32 cellular contexts compared by ENCODE assay signal in genomic region chr5:65912311-65912710, GRCh38. TPM values are rescaled to one million over a fixed set of nuclear protein-coding genes. Genes with fewer than 3 reads are reported as not detected.
A peak's percentile ranks its signal among the peaks of the same experiment; 100 is the strongest.
DNase-seq lines count a peak whose midpoint lies in the region; ATAC-seq, FAIRE-seq and TF ChIP-seq lines count a peak whose summit lies in the region.
"Had no signal": no experiment of that assay in that cellular context is flagged by ENCODE, and none has a peak within 500 bp of the region (broad histone marks: within the 10 kb centered on the region; RNA-seq: fewer than 3 reads in every experiment).

No MANE protein-coding gene starts in this region.

- TF ChIP-seq POLR2A in K562 (conservative IDR thresholded peaks at IDR 0.05): no peak

- no peak for TF ChIP-seq EP300 in K562 (IDR thresholded peaks at IDR 0.05; ENCODE audit: low read length)

- no peak overlapping the region for H3K14ac ChIP-seq in trophoblast cell (ENCODE audit: low read length)

- no peak overlapping the region for H2BK5ac ChIP-seq in trophoblast cell (ENCODE audit: low read depth, low read length, poor library complexity)

- intact Hi-C loops in K562 (cut with micrococcal nuclease): no loop called here

- H3K9me1 ChIP-seq in K562 (ENCODE audit: control insufficient read depth, insufficient read depth, low read length): no peaks in the 10 kb centered on the region

- no peaks in the 10 kb centered on the region for H3K79me1 ChIP-seq in trophoblast cell (ENCODE audit: low read length)

- H4K8ac ChIP-seq in trophoblast cell (ENCODE audit: low read depth, low read length): no peak overlapping the region

- 0 out of 2 replicates have a peak, but pooled peaks cover 2% of the 10 kb centered on the region for H3K4me1 ChIP-seq in Karpas-422 (ENCODE audit: low read length)
- no peaks in the 10 kb centered on the region; a peak in 1 of 5 replicates for H3K4me1 ChIP-seq in K562 (replicated peaks in 1 of 2; ENCODE audit: control insufficient read depth in 2 of 2, insufficient read depth in 2 of 2, low read length in 2 of 2)
- no peaks in the 10 kb centered on the region for H3K4me1 ChIP-seq in trophoblast cell (ENCODE audit: control insufficient read depth in 1 of 2, insufficient read depth in 2 of 2, low read length in 2 of 2)
- H3K4me1 ChIP-seq: BE2C had no signal

- in situ Hi-C loops in K562 (cut with MboI): no loop called here

- WGBS in K562 (ENCODE audit: insufficient coverage, low coverage, missing lambda C conversion rate): 61% methylated on average over 3 of the region's 3 CpGs
- no CpG with 5 or more reads among the region's 3 CpGs for WGBS in trophoblast cell (ENCODE audit: extremely low coverage, insufficient coverage, insufficient read length)

- no peak for TF ChIP-seq RAD21 in K562 (CRISPR knock-in tag; conservative IDR thresholded peaks at IDR 0.05 in 1 of 2, IDR thresholded peaks at IDR 0.05 in 1 of 2)

- H3K9me3 ChIP-seq in Karpas-422 (ENCODE audit: low read length) (no peaks in the 10 kb centered on the region), K562 (replicated peaks; ENCODE audit: control insufficient read depth, insufficient read depth, low read depth, low read length) (no peaks in the 10 kb centered on the region), trophoblast cell (ENCODE audit: insufficient read depth, low read depth, low read length) (no peaks in the 10 kb centered on the region)
- H3K9me3 ChIP-seq: A549; BE2C; BLaER1; BLaER1 treated with 17β-estradiol and CSF1 and Interleukin-3, amounts not matched to agents 10 nM and 100 nM; Caco-2 had no signal

- no peak overlapping the region for H3K4me3 ChIP-seq in Karpas-422 (ENCODE audit: low read length)
- H3K4me3 ChIP-seq in K562: no peak overlapping the region
- no peak overlapping the region for H3K4me3 ChIP-seq in trophoblast cell (ENCODE audit: low read depth, low read length)
- H3K4me3 ChIP-seq: A549; BLaER1; BLaER1 treated with 17β-estradiol and CSF1 and Interleukin-3, amounts not matched to agents 10 nM and 100 nM had no signal

- no peak overlapping the region for H4K12ac ChIP-seq in trophoblast cell (ENCODE audit: low read depth, low read length)

- no peak overlapping the region for H3K18ac ChIP-seq in trophoblast cell (ENCODE audit: low read length)

- CTCF ChIA-PET in K562 (lab: Yijun Ruan, JAX; ENCODE audit: low intra/inter-chr PET ratio): no interaction called here

- POLR2A ChIA-PET in K562 (lab: Yijun Ruan, JAX): no interaction called here

- DNase-seq in Karpas-422 (peak; percentile 38), K562 (ENCODE audit: extremely low read depth in 1 of 4, low spot score in 3 of 4) (no peak), trophoblast cell (peak; percentile 61 to 77), retina (no peak)
- DNase-seq: 8988T; ACHN; AML-193; BE2C; C1 segment of cervical spinal cord; Caco-2; Calu3; CD4-positive, alpha-beta memory T cell; CD4-positive, alpha-beta T cell; CD4-positive, CD25-positive, alpha-beta regulatory T cell; CD8-positive, alpha-beta memory T cell; CD8-positive, alpha-beta T cell; COR-L47; DMS 273 treated with DMSO at 0.1 percent for 48 hours; DMS153; DMS53; DMS79; DMS79 treated with DMSO at 0.1 percent for 48 hours; DND-41; EL had no signal

- no peak for FAIRE-seq in K562 (lab: Jason Lieb, UNC)
- FAIRE-seq: A549, D721Med had no signal

- no peak overlapping the region for H2BK12ac ChIP-seq in trophoblast cell (ENCODE audit: low read length)

- no peaks in the 10 kb centered on the region for H3K9me2 ChIP-seq in Karpas-422 (replicated peaks; ENCODE audit: insufficient read depth, low read length)

- H4K20me1 ChIP-seq in Karpas-422 (ENCODE audit: insufficient read depth, low read depth, low read length): no peaks in the 10 kb centered on the region
- no peaks in the 10 kb centered on the region for H4K20me1 ChIP-seq in K562 (replicated peaks; ENCODE audit: control insufficient read depth, insufficient read depth, low read length)
- H4K20me1 ChIP-seq: BLaER1; BLaER1 treated with 17β-estradiol and CSF1 and Interleukin-3, amounts not matched to agents 10 nM and 100 nM had no signal

- H2AK5ac ChIP-seq in trophoblast cell (ENCODE audit: low read length): no peak overlapping the region

- no TSS peak for BruUV-seq in K562 (replicated peaks; lab: Mats Ljungman, UMichigan)

- TF ChIP-seq CTCF in K562 (IDR thresholded peaks at IDR 0.05 in 2 of 3, conservative IDR thresholded peaks at IDR 0.05 in 1 of 3; ENCODE audit: insufficient read depth in 2 of 3, low read depth in 1 of 3, low read length in 3 of 3): no peak

- H4K91ac ChIP-seq in trophoblast cell (ENCODE audit: low read depth, low read length): no peak overlapping the region

- H2BK120ac ChIP-seq in trophoblast cell (ENCODE audit: insufficient read depth, low read length, poor library complexity): no peak overlapping the region

- H3K9ac ChIP-seq in Karpas-422 (ENCODE audit: low read length) (no peak overlapping the region), K562 (ENCODE audit: insufficient read depth in 1 of 2, low read depth in 2 of 2, low read length in 2 of 2) (no peak overlapping the region), trophoblast cell (ENCODE audit: low read length) (no peak overlapping the region)
- H3K9ac ChIP-seq: BLaER1; BLaER1 treated with 17β-estradiol and CSF1 and Interleukin-3, amounts not matched to agents 10 nM and 100 nM had no signal

- H3K36me3 ChIP-seq in Karpas-422 (ENCODE audit: insufficient read depth, low read length) (no peaks in the 10 kb centered on the region), K562 (ENCODE audit: control insufficient read depth, insufficient read depth, low read length) (no peaks in the 10 kb centered on the region), trophoblast cell (ENCODE audit: control insufficient read depth in 1 of 2, insufficient read depth in 2 of 2, low read length in 2 of 2) (no peaks in the 10 kb centered on the region)
- H3K36me3 ChIP-seq: BE2C; BLaER1; BLaER1 treated with 17β-estradiol and CSF1 and Interleukin-3, amounts not matched to agents 10 nM and 100 nM had no signal

- no peak for ATAC-seq in K562
- no peak for ATAC-seq in HG03280 (IDR thresholded peaks at IDR 0.05; ENCODE audit: unreplicated experiment)
- no peak for ATAC-seq in HG03378 (IDR thresholded peaks at IDR 0.05; ENCODE audit: unreplicated experiment)
- ATAC-seq: A549; CD8-positive, alpha-beta T cell had no signal

- no peak overlapping the region for H3K23ac ChIP-seq in trophoblast cell (ENCODE audit: low read length)

- H3K4ac ChIP-seq in trophoblast cell (ENCODE audit: low read depth, low read length): no peak overlapping the region

- H3K79me2 ChIP-seq in Karpas-422 (ENCODE audit: low read length): no peaks in the 10 kb centered on the region
- H3K79me2 ChIP-seq in K562 (ENCODE audit: control insufficient read depth, insufficient read depth, low read length): no peaks in the 10 kb centered on the region
- no peaks in the 10 kb centered on the region for H3K79me2 ChIP-seq in trophoblast cell (ENCODE audit: control insufficient read depth, insufficient read depth, low read length, poor library complexity)

- H3K27ac ChIP-seq in Karpas-422 (ENCODE audit: low read length) (no peak overlapping the region), K562 (ENCODE audit: extremely low read depth, low read depth, low read length) (no peak overlapping the region), trophoblast cell (ENCODE audit: low read depth, low read length) (no peak overlapping the region)
- H3K27ac ChIP-seq: 22Rv1; A549; BLaER1; BLaER1 treated with 17β-estradiol and CSF1 and Interleukin-3, amounts not matched to agents 10 nM and 100 nM; C4-2B had no signal

- H2AFZ ChIP-seq in Karpas-422 (ENCODE audit: low read length) (no peak overlapping the region), K562 (ENCODE audit: low read depth, low read length) (no peak overlapping the region), trophoblast cell (ENCODE audit: insufficient read depth, low read length, poor library complexity) (no peak overlapping the region)

- no peak overlapping the region for H3K4me2 ChIP-seq in Karpas-422 (ENCODE audit: low read depth, low read length, poor library complexity, severe bottlenecking)
- no peak overlapping the region for H3K4me2 ChIP-seq in K562 (ENCODE audit: insufficient read depth, low read length)
- H3K4me2 ChIP-seq in trophoblast cell (ENCODE audit: low read length): no peak overlapping the region
- H3K4me2 ChIP-seq: A549; BLaER1; BLaER1 treated with 17β-estradiol and CSF1 and Interleukin-3, amounts not matched to agents 10 nM and 100 nM had no signal

- H3K27me3 ChIP-seq in Karpas-422 (ENCODE audit: low read length) (no peaks in the 10 kb centered on the region), K562 (ENCODE audit: control insufficient read depth in 2 of 2, insufficient read depth in 2 of 2, low read length in 2 of 2) (no peaks in the 10 kb centered on the region), trophoblast cell (ENCODE audit: insufficient read depth, low read length) (no peaks in the 10 kb centered on the region)
- H3K27me3 ChIP-seq: BE2C; BLaER1; BLaER1 treated with 17β-estradiol and CSF1 and Interleukin-3, amounts not matched to agents 10 nM and 100 nM had no signal

TF ChIP-seq in K562, 482 proteins besides CTCF, POLR2A, EP300 and RAD21 (continues in another document):
- no peak for TF ChIP-seq JUNB (CRISPR knock-in tag; conservative IDR thresholded peaks at IDR 0.05)

RNA-seq across cellular contexts. Expression of gene ERBIN, which starts 14.1 kb away (rescaled TPM):
- total RNA-seq in Karpas-422 (2014; rRNA removed; shearing (Covaris generic); ENCODE audit: low replicate concordance): 173 and 203 TPM in 2 replicates
- total RNA-seq in K562 (2011; cell fraction: chromatin; rRNA removed; ENCODE audit: low replicate concordance): 112 and 233 TPM in 2 replicates
- 51.4 and 66.5 TPM in 2 replicates for total RNA-seq in K562 (2011; cell fraction: nucleolus; rRNA removed)
- 75.7 and 89.3 TPM in 2 replicates for total RNA-seq in K562 (2011; cell fraction: nucleoplasm; rRNA removed)
- 27.9 and 41.7 TPM in 2 replicates for total RNA-seq in K562 (2014; rRNA removed)
- total RNA-seq in K562 (2014; rRNA removed; fragmentation: Illumina TruSeq; extraction: Trizol): 62.1 and 80.5 TPM in 2 replicates
- total RNA-seq in K562 (2015; rRNA removed; fragmentation: Illumina TruSeq; extraction: Trizol): 66.1 and 72.8 TPM in 2 replicates
- total RNA-seq in K562 (2021): 47.5 and 50.8 TPM in 2 replicates
- polyA plus RNA-seq in K562 (2011; rRNA removed): 37.9 and 56.9 TPM in 2 replicates
- polyA plus RNA-seq in K562 (2011; cell fraction: cytosol; rRNA removed): 11.3 and 18.9 TPM in 2 replicates
- 35.7 and 43.4 TPM in 2 replicates for polyA plus RNA-seq in K562 (2011; cell fraction: nucleus; rRNA removed)
- polyA plus RNA-seq in K562 (2012): 21.0 and 29.0 TPM in 2 replicates
- 39.0 and 40.6 TPM in 2 replicates for polyA plus RNA-seq in K562 (2014; fragmentation: Illumina TruSeq; extraction: Trizol)
- polyA plus RNA-seq in K562 (2014; fragmentation: Nextera tagmentation; extraction: Ambion mirVana): 10 to 100 TPM; 11.9 to 12.1 TPM
- polyA plus RNA-seq in K562 (2014; rRNA removed): 38.6 and 40.4 TPM in 2 replicates
- 120 and 130 TPM in 2 replicates for polyA minus RNA-seq in K562 (2011; rRNA and poly(A)+ RNA removed)
- 29.4 and 46.2 TPM in 2 replicates for polyA minus RNA-seq in K562 (2011; cell fraction: cytosol; rRNA and poly(A)+ RNA removed)
- 102 and 130 TPM in 2 replicates for polyA minus RNA-seq in K562 (2011; cell fraction: nucleus; rRNA and poly(A)+ RNA removed)
- polyA plus RNA-seq in trophoblast cell (2013): 71.3 and 77.6 TPM in 2 replicates

Comparison
In these comparisons a context has a peak if more than half of its experiments do, and no peak if none do; other contexts are left out.
1. DNase-seq: peak in Karpas-422 (single experiment) and trophoblast cell (2 of 2); none in K562 (0 of 4) and retina (single experiment).